In the genomic region with DNA sequence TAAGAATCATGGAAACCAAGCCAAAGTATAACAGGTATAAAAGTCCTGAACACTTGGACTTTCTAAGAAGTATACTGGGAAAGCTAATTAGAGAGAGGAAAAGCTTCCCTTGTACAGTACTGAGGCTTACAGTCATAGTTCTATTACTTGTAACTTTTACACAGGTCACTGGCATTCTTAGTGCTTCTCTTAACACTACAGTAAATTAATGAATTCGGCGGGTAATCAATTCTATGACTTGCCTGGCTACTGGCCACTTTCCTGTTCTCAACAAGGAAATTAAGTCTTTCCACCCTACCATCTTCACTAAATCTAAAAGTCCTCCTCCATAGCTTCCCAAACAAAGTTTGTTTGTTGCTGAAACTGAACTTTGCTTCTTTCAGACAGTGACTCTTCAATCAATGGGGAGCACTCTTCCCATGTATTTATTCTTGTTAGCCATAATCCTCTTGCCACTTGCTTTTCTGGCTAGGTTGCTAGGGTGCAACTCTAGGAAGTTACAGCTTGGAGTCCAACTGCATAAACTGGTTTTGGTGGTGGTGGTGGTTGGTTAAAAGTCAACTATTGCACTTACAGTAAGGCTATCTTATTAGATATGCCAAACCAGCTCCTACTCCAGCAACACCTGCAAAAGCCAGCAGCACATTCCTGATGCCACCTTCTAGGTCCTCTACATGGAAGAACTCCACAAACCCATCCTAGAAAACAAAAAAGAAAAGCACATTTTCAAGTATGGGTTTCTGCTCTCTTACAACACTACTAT, we compare ENCODE assay signal across 1 cellular context.
TF ChIP-seq lines count a peak whose summit lies in the region.

No MANE protein-coding gene starts in this region.

TF ChIP-seq in K562, 482 proteins besides CTCF, POLR2A, EP300 and RAD21 (continues in another document):
- TF ChIP-seq CBX5 (IDR thresholded peaks at IDR 0.05; ENCODE audit: borderline replicate concordance, low read depth) (no peak), POLR2AphosphoS5 (IDR thresholded peaks at IDR 0.05; ENCODE audit: control insufficient read depth, insufficient read depth, low read depth, low read length) (peak; percentile 18), TAF9B (IDR thresholded peaks at IDR 0.05; ENCODE audit: partially characterized antibody) (no peak), HNRNPUL1 (IDR thresholded peaks at IDR 0.05; ENCODE audit: low read length) (no peak), ZNF707 (CRISPR knock-in tag; conservative IDR thresholded peaks at IDR 0.05) (no peak), POLR3A (IDR thresholded peaks at IDR 0.05; ENCODE audit: borderline replicate concordance, extremely low read depth, insufficient read depth, insufficient read length) (no peak), ZNF431 (CRISPR knock-in tag; IDR thresholded peaks at IDR 0.05) (no peak), IRF2 (CRISPR knock-in tag; IDR thresholded peaks at IDR 0.05) (no peak), NR3C1 (CRISPR knock-in tag; IDR thresholded peaks at IDR 0.05) (no peak), MAFK (IDR thresholded peaks at IDR 0.05; ENCODE audit: low read length) (no peak), COPS2 (conservative IDR thresholded peaks at IDR 0.05) (no peak), HNRNPL (IDR thresholded peaks at IDR 0.05; ENCODE audit: low read depth, low read length) (peak; percentile 37; the same call in 1 of the 2 replicates), PHB (CRISPR knock-in tag; IDR thresholded peaks at IDR 0.05) (no peak), POLR2G (IDR thresholded peaks at IDR 0.05; ENCODE audit: low read depth, low read length) (peak; percentile 71), ZKSCAN3 (CRISPR knock-in tag; IDR thresholded peaks at IDR 0.05) (no peak), KHSRP (IDR thresholded peaks at IDR 0.05) (no peak), ZNF175 (CRISPR knock-in tag; IDR thresholded peaks at IDR 0.05; ENCODE audit: low read depth) (no peak), RFX5 (IDR thresholded peaks at IDR 0.05; ENCODE audit: low read depth, low read length) (no peak), ZC3H4 (CRISPR knock-in tag; IDR thresholded peaks at IDR 0.05; ENCODE audit: borderline replicate concordance) (no peak), LARP7 (IDR thresholded peaks at IDR 0.05) (no peak), RBFOX2 (IDR thresholded peaks at IDR 0.05; ENCODE audit: low read depth, low read length) (peak; percentile 84), ELF2 (CRISPR knock-in tag; IDR thresholded peaks at IDR 0.05) (no peak), STAT5A (IDR thresholded peaks at IDR 0.05; ENCODE audit: borderline replicate concordance, low read length) (no peak; the same call in 1 of the 2 replicates), POU5F1 (IDR thresholded peaks at IDR 0.05; ENCODE audit: borderline replicate concordance, low read depth, low read length, partially characterized antibody) (no peak), CEBPG (CRISPR knock-in tag; IDR thresholded peaks at IDR 0.05) (no peak), CEBPG (tag; conservative IDR thresholded peaks at IDR 0.05 in 1 of 2, IDR thresholded peaks at IDR 0.05 in 1 of 2) (no peak), SUPT5H (IDR thresholded peaks at IDR 0.05) (peak; percentile 23; the same call in 1 of the 2 replicates), RBM15 (IDR thresholded peaks at IDR 0.05; ENCODE audit: insufficient read depth, low read length) (no peak), BDP1 (IDR thresholded peaks at IDR 0.05; ENCODE audit: insufficient read depth, insufficient read length) (no peak), CBX3 (IDR thresholded peaks at IDR 0.05; ENCODE audit: borderline replicate concordance in 1 of 2, low read length in 2 of 2) (no peak), KAT7 (CRISPR knock-in tag; IDR thresholded peaks at IDR 0.05; ENCODE audit: borderline replicate concordance) (no peak), ZBED1 (IDR thresholded peaks at IDR 0.05) (no peak), SIN3A (IDR thresholded peaks at IDR 0.05; ENCODE audit: borderline replicate concordance in 2 of 2, control insufficient read depth in 1 of 2, low read depth in 2 of 2, low read length in 2 of 2) (peak in 1 of 2 experiments; percentile 8; a peak in 2 of 4 replicates), POLR2B (IDR thresholded peaks at IDR 0.05; ENCODE audit: low read depth, partially characterized antibody) (peak; percentile 7)
- TF ChIP-seq, protein P1, sequence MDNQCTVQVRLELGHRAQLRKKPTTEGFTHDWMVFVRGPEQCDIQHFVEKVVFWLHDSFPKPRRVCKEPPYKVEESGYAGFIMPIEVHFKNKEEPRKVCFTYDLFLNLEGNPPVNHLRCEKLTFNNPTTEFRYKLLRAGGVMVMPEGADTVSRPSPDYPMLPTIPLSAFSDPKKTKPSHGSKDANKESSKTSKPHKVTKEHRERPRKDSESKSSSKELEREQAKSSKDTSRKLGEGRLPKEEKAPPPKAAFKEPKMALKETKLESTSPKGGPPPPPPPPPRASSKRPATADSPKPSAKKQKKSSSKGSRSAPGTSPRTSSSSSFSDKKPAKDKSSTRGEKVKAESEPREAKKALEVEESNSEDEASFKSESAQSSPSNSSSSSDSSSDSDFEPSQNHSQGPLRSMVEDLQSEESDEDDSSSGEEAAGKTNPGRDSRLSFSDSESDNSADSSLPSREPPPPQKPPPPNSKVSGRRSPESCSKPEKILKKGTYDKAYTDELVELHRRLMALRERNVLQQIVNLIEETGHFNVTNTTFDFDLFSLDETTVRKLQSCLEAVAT (IDR thresholded peaks at IDR 0.05), result peak in 1 of 2 experiments; percentile 48; a peak in 1 of 4 replicates
- TF ChIP-seq, protein P2, sequence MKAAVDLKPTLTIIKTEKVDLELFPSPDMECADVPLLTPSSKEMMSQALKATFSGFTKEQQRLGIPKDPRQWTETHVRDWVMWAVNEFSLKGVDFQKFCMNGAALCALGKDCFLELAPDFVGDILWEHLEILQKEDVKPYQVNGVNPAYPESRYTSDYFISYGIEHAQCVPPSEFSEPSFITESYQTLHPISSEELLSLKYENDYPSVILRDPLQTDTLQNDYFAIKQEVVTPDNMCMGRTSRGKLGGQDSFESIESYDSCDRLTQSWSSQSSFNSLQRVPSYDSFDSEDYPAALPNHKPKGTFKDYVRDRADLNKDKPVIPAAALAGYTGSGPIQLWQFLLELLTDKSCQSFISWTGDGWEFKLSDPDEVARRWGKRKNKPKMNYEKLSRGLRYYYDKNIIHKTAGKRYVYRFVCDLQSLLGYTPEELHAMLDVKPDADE (conservative IDR thresholded peaks at IDR 0.05; ENCODE audit: control insufficient read depth, low read depth, low read length), result no peak
- TF ChIP-seq, protein P3, sequence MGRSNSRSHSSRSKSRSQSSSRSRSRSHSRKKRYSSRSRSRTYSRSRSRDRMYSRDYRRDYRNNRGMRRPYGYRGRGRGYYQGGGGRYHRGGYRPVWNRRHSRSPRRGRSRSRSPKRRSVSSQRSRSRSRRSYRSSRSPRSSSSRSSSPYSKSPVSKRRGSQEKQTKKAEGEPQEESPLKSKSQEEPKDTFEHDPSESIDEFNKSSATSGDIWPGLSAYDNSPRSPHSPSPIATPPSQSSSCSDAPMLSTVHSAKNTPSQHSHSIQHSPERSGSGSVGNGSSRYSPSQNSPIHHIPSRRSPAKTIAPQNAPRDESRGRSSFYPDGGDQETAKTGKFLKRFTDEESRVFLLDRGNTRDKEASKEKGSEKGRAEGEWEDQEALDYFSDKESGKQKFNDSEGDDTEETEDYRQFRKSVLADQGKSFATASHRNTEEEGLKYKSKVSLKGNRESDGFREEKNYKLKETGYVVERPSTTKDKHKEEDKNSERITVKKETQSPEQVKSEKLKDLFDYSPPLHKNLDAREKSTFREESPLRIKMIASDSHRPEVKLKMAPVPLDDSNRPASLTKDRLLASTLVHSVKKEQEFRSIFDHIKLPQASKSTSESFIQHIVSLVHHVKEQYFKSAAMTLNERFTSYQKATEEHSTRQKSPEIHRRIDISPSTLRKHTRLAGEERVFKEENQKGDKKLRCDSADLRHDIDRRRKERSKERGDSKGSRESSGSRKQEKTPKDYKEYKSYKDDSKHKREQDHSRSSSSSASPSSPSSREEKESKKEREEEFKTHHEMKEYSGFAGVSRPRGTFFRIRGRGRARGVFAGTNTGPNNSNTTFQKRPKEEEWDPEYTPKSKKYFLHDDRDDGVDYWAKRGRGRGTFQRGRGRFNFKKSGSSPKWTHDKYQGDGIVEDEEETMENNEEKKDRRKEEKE (IDR thresholded peaks at IDR 0.05; ENCODE audit: borderline replicate concordance in 1 of 2, control insufficient read depth in 1 of 2, low read depth in 2 of 2, low read length in 1 of 2), result peak in 1 of 2 experiments; percentile 65; a peak in 1 of 4 replicates
- TF ChIP-seq, protein P4, sequence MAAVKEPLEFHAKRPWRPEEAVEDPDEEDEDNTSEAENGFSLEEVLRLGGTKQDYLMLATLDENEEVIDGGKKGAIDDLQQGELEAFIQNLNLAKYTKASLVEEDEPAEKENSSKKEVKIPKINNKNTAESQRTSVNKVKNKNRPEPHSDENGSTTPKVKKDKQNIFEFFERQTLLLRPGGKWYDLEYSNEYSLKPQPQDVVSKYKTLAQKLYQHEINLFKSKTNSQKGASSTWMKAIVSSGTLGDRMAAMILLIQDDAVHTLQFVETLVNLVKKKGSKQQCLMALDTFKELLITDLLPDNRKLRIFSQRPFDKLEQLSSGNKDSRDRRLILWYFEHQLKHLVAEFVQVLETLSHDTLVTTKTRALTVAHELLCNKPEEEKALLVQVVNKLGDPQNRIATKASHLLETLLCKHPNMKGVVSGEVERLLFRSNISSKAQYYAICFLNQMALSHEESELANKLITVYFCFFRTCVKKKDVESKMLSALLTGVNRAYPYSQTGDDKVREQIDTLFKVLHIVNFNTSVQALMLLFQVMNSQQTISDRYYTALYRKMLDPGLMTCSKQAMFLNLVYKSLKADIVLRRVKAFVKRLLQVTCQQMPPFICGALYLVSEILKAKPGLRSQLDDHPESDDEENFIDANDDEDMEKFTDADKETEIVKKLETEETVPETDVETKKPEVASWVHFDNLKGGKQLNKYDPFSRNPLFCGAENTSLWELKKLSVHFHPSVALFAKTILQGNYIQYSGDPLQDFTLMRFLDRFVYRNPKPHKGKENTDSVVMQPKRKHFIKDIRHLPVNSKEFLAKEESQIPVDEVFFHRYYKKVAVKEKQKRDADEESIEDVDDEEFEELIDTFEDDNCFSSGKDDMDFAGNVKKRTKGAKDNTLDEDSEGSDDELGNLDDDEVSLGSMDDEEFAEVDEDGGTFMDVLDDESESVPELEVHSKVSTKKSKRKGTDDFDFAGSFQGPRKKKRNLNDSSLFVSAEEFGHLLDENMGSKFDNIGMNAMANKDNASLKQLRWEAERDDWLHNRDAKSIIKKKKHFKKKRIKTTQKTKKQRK (IDR thresholded peaks at IDR 0.05; ENCODE audit: borderline replicate concordance, low read depth, low read length), result no peak
- TF ChIP-seq, protein P5, sequence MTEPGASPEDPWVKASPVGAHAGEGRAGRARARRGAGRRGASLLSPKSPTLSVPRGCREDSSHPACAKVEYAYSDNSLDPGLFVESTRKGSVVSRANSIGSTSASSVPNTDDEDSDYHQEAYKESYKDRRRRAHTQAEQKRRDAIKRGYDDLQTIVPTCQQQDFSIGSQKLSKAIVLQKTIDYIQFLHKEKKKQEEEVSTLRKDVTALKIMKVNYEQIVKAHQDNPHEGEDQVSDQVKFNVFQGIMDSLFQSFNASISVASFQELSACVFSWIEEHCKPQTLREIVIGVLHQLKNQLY (CRISPR knock-in tag; conservative IDR thresholded peaks at IDR 0.05), result no peak
- TF ChIP-seq, protein P6, sequence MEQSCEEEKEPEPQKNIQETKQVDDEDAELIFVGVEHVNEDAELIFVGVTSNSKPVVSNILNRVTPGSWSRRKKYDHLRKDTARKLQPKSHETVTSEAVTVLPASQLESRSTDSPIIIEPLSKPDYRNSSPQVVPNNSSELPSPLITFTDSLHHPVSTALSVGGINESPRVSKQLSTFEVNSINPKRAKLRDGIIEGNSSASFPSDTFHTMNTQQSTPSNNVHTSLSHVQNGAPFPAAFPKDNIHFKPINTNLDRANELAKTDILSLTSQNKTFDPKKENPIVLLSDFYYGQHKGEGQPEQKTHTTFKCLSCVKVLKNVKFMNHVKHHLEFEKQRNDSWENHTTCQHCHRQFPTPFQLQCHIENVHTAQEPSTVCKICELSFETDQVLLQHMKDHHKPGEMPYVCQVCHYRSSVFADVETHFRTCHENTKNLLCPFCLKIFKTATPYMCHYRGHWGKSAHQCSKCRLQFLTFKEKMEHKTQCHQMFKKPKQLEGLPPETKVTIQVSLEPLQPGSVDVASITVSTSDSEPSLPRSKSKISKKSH (CRISPR knock-in tag; IDR thresholded peaks at IDR 0.05), result no peak
- TF ChIP-seq, protein P7, sequence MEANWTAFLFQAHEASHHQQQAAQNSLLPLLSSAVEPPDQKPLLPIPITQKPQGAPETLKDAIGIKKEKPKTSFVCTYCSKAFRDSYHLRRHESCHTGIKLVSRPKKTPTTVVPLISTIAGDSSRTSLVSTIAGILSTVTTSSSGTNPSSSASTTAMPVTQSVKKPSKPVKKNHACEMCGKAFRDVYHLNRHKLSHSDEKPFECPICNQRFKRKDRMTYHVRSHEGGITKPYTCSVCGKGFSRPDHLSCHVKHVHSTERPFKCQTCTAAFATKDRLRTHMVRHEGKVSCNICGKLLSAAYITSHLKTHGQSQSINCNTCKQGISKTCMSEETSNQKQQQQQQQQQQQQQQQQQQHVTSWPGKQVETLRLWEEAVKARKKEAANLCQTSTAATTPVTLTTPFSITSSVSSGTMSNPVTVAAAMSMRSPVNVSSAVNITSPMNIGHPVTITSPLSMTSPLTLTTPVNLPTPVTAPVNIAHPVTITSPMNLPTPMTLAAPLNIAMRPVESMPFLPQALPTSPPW (CRISPR knock-in tag; IDR thresholded peaks at IDR 0.05), result no peak
- TF ChIP-seq, protein P8, sequence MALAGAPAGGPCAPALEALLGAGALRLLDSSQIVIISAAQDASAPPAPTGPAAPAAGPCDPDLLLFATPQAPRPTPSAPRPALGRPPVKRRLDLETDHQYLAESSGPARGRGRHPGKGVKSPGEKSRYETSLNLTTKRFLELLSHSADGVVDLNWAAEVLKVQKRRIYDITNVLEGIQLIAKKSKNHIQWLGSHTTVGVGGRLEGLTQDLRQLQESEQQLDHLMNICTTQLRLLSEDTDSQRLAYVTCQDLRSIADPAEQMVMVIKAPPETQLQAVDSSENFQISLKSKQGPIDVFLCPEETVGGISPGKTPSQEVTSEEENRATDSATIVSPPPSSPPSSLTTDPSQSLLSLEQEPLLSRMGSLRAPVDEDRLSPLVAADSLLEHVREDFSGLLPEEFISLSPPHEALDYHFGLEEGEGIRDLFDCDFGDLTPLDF (CRISPR knock-in tag; IDR thresholded peaks at IDR 0.05), result no peak
- TF ChIP-seq, protein P9, sequence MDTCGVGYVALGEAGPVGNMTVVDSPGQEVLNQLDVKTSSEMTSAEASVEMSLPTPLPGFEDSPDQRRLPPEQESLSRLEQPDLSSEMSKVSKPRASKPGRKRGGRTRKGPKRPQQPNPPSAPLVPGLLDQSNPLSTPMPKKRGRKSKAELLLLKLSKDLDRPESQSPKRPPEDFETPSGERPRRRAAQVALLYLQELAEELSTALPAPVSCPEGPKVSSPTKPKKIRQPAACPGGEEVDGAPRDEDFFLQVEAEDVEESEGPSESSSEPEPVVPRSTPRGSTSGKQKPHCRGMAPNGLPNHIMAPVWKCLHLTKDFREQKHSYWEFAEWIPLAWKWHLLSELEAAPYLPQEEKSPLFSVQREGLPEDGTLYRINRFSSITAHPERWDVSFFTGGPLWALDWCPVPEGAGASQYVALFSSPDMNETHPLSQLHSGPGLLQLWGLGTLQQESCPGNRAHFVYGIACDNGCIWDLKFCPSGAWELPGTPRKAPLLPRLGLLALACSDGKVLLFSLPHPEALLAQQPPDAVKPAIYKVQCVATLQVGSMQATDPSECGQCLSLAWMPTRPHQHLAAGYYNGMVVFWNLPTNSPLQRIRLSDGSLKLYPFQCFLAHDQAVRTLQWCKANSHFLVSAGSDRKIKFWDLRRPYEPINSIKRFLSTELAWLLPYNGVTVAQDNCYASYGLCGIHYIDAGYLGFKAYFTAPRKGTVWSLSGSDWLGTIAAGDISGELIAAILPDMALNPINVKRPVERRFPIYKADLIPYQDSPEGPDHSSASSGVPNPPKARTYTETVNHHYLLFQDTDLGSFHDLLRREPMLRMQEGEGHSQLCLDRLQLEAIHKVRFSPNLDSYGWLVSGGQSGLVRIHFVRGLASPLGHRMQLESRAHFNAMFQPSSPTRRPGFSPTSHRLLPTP (IDR thresholded peaks at IDR 0.05; ENCODE audit: borderline replicate concordance, extremely low read depth, insufficient read length), result no peak
